ENCODE assay signal across 1 cellular context in genomic region chr12:8692573-8692972, GRCh38.
TF ChIP-seq lines count a peak whose summit lies in the region.

No MANE protein-coding gene starts in this region.

TF ChIP-seq in WTC11, 78 proteins besides CTCF, POLR2A, EP300 and RAD21 (continued from another document):
- TF ChIP-seq TP53 (CRISPR knock-in tag; IDR thresholded peaks at IDR 0.05) (no peak), NR2C2 (CRISPR knock-in tag; IDR thresholded peaks at IDR 0.05) (no peak), FOXP4 (CRISPR knock-in tag; IDR thresholded peaks at IDR 0.05) (peak; percentile 28; the same call in 1 of the 2 replicates), NFE2L1 (CRISPR knock-in tag; IDR thresholded peaks at IDR 0.05) (no peak)
